8 cellular contexts compared by ENCODE assay signal in the genomic region with DNA sequence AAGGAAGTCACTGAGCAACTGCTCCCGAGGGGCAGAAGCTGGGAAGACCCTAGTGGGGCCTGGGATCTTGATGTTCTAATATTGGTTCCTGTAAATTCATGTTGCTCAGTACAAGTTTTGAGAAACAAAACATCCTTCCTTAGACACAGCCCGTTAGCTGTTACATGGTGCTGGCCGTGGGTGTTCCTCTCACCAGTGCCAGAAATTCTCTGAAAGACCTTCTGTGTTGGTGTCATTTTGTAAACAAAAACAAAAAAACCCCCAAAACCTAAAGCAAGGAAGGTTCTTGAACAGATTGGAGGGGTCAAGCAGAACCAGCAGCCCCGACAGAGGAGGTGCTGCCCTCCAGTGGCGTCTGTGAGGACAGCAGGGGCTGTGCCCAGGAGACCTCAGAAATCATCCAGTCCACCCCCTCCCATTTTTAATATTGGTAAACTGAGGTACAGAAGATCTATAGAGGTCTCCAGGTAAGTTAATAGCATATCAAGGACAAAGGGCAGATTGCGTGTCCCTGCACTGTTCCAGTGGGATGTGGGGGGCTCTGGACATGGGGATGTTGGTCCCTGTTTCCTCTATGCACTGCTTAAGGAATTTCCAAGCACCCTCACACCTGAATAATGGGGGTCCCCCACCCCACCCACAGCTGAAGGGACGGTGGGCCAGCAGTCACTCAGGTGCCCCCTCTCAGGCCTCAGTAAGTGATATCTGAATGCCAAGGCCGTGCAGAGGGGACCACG. TPM values are rescaled to one million over a fixed set of nuclear protein-coding genes. Genes with fewer than 3 reads are reported as not detected.
DNase-seq lines count a peak whose midpoint lies in the region; ATAC-seq, FAIRE-seq and TF ChIP-seq lines count a peak whose summit lies in the region.

No MANE protein-coding gene starts in this region.

- DNase-seq in COLO829 (ENCODE audit: low spot score) (peak; percentile 22), HT-29 (ENCODE audit: low spot score) (peak; percentile 55), body of pancreas (peak; percentile 44 to 63 (median 51)), iris pigment epithelial cell (ENCODE audit: low read depth) (peak; percentile 29)
- peak; percentile 35 to 56 (median 54) for DNase-seq in stimulated activated CD4-positive, alpha-beta T cell treated with anti-CD3 and anti-CD28 coated beads, Interleukin-1b, Interleukin-23, amount 100 ng/mL, for 24 hours (ENCODE audit: low read depth in 4 of 4, low spot score in 1 of 4)

- WGBS in body of pancreas, 2 donors, result 15 to 24% methylated on average over 5 to 9 of the region's 9 CpGs

- peaks cover 4% of the 10 kb centered on the region for H3K4me1 ChIP-seq in body of pancreas

- intact Hi-C loops in body of pancreas (cut with DNase I), result no loop called here

- no peaks in the 10 kb centered on the region for H3K27me3 ChIP-seq in body of pancreas

- FAIRE-seq in TTC549 (lab: Jason Lieb, UNC), result peak; percentile 38

- peak; percentile 70 to 94 (median 77) for TF ChIP-seq CTCF in body of pancreas (IDR thresholded peaks at IDR 0.05)

- no peaks in the 10 kb centered on the region for H3K36me3 ChIP-seq in body of pancreas (replicated peaks in 1 of 2; ENCODE audit: insufficient read depth in 1 of 2, low read depth in 2 of 2)

- TF ChIP-seq POLR2A in body of pancreas (IDR thresholded peaks at IDR 0.05), result no peak

- ATAC-seq in body of pancreas (peak; percentile 51), HG03571 (IDR thresholded peaks at IDR 0.05; ENCODE audit: unreplicated experiment) (no peak), GM21529 (IDR thresholded peaks at IDR 0.05; ENCODE audit: unreplicated experiment) (no peak)

- no peak overlapping the region for H3K4me3 ChIP-seq in body of pancreas

- H3K9me3 ChIP-seq in body of pancreas, result no peaks in the 10 kb centered on the region

- H3K27ac ChIP-seq in body of pancreas, result no peak overlapping the region

RNA-seq across cellular contexts. Expression of gene SLC2A7, which starts 38.2 kb away (rescaled TPM):
- not detected in 2 replicates for total RNA-seq in HT-29 (2014; rRNA removed; shearing (Covaris generic))
- not detected for total RNA-seq in body of pancreas

RNA-seq across cellular contexts. Expression of gene CA6, which starts 42.4 kb away (rescaled TPM):
- total RNA-seq in HT-29 (2014; rRNA removed; shearing (Covaris generic)), result not detected in 2 replicates
- total RNA-seq in body of pancreas, result not detected
